7 cellular contexts compared by ENCODE assay signal in genomic region chr16:11689031-11689840, GRCh38. TPM values are rescaled to one million over a fixed set of nuclear protein-coding genes. Genes with fewer than 3 reads are reported as not detected.
DNase-seq lines count a peak whose midpoint lies in the region; ATAC-seq lines count a peak whose summit lies in the region.

No MANE protein-coding gene starts in this region.

- H2BK15ac ChIP-seq in neuronal stem cell (ENCODE audit: low read length) = no peak overlapping the region

- H4K91ac ChIP-seq in neuronal stem cell (ENCODE audit: low read depth, low read length, poor library complexity) = no peak overlapping the region

- H3K18ac ChIP-seq in neuronal stem cell (ENCODE audit: low read length) = no peak overlapping the region

- no peak overlapping the region for H3K4ac ChIP-seq in neuronal stem cell (ENCODE audit: low read length)

- no peak for DNase-seq in SK-N-MC (ENCODE audit: low read depth, low spot score)
- peak; percentile 5 for DNase-seq in retina
- no peak for DNase-seq in DMS153 (lab: John Stamatoyannopoulos, UW)
- DNase-seq in NK-92 treated with Interleukin-12 subunit alpha and Interleukin-12 subunit beta, amount 100 ng/mL, for 24 hours (lab: John Stamatoyannopoulos, UW) = no peak
- DNase-seq in neuronal stem cell (ENCODE audit: low spot score) = no peak

- no peaks in the 10 kb centered on the region for H3K27me3 ChIP-seq in neuronal stem cell (ENCODE audit: control insufficient read depth in 3 of 3, insufficient read depth in 3 of 3, low read depth in 1 of 3, low read length in 3 of 3)

- H3K27ac ChIP-seq in SK-N-MC = peak overlapping the region; percentile 3
- H3K27ac ChIP-seq in neuronal stem cell (replicated peaks; ENCODE audit: low read length) = no peak overlapping the region

- peaks cover 30% of the 10 kb centered on the region for H3K36me3 ChIP-seq in SK-N-MC (ENCODE audit: insufficient read depth, low read length)
- H3K36me3 ChIP-seq in neuronal stem cell (replicated peaks in 1 of 2; ENCODE audit: control insufficient read depth in 2 of 2, insufficient read depth in 2 of 2, low read length in 2 of 2) = peaks cover 15 to 70% of the 10 kb centered on the region in 2 donors

- no peak overlapping the region for H2AFZ ChIP-seq in neuronal stem cell (ENCODE audit: low read length)

- H3K4me2 ChIP-seq in neuronal stem cell (ENCODE audit: insufficient read depth, low read length, poor library complexity, severe bottlenecking) = no peak overlapping the region

- H3K14ac ChIP-seq in neuronal stem cell (ENCODE audit: low read length) = no peak overlapping the region

- H3K9ac ChIP-seq in SK-N-MC (ENCODE audit: insufficient read length) = no peak overlapping the region
- H3K9ac ChIP-seq in neuronal stem cell (ENCODE audit: low read depth, low read length, poor library complexity) = no peak overlapping the region

- no peak overlapping the region for H2BK5ac ChIP-seq in neuronal stem cell (ENCODE audit: low read length)

- H3K79me1 ChIP-seq in neuronal stem cell (ENCODE audit: low read depth, low read length) = peaks cover 1% of the 10 kb centered on the region

- H2BK120ac ChIP-seq in neuronal stem cell (ENCODE audit: low read depth, low read length) = no peak overlapping the region

- no peak overlapping the region for H4K8ac ChIP-seq in neuronal stem cell (ENCODE audit: low read depth, low read length)

- WGBS in neuronal stem cell (ENCODE audit: extremely low coverage in 2 of 2, insufficient read length in 2 of 2, insufficient replicate concordance in 1 of 2), 2 donors = no CpG with 5 or more reads among the region's 3 CpGs

- H3K23ac ChIP-seq in neuronal stem cell (ENCODE audit: low read depth, low read length, poor library complexity) = no peak overlapping the region

- H3K9me3 ChIP-seq in SK-N-MC (ENCODE audit: low read depth, low read length) = no peaks in the 10 kb centered on the region
- H3K9me3 ChIP-seq in neuronal stem cell (replicated peaks in 1 of 2; ENCODE audit: control insufficient read depth in 2 of 2, insufficient read depth in 1 of 2, low read depth in 1 of 2, low read length in 2 of 2) = no peaks in the 10 kb centered on the region

- peaks cover 5 to 6% of the 10 kb centered on the region in 2 donors for H3K4me1 ChIP-seq in neuronal stem cell (ENCODE audit: control insufficient read depth in 2 of 2, insufficient read depth in 1 of 2, low read depth in 1 of 2, low read length in 2 of 2)

- H3K4me3 ChIP-seq in SK-N-MC (no peak overlapping the region), neuronal stem cell (ENCODE audit: low read length in 2 of 2) (no peak overlapping the region)

- ATAC-seq in GM19324 (IDR thresholded peaks at IDR 0.05; ENCODE audit: low FRiP score, unreplicated experiment) (peak; percentile 72), HG02885 (IDR thresholded peaks at IDR 0.05; ENCODE audit: poor library complexity, unreplicated experiment) (peak; percentile 84)

- H2AK5ac ChIP-seq in neuronal stem cell (ENCODE audit: low read depth, low read length) = no peak overlapping the region

- no peak overlapping the region for H2BK12ac ChIP-seq in neuronal stem cell (ENCODE audit: low read length)

RNA-seq across cellular contexts. Expression of gene SNN, which starts 21.0 kb away (rescaled TPM):
- polyA plus RNA-seq in neuronal stem cell (2013, experiment 1 of 2) = 84.2 TPM
- 83.6 TPM for polyA plus RNA-seq in neuronal stem cell (2013, experiment 2 of 2)

RNA-seq across cellular contexts. Expression of gene TXNDC11, which starts 53.4 kb away (rescaled TPM):
- polyA plus RNA-seq in neuronal stem cell (2013, experiment 1 of 2) = 11.9 TPM
- polyA plus RNA-seq in neuronal stem cell (2013, experiment 2 of 2) = 12.0 TPM
